In genomic region chr17:49746791-49747490, GRCh38 we compare ENCODE assay signal across 8 cellular contexts. TPM values are rescaled to one million over a fixed set of nuclear protein-coding genes. Genes with fewer than 3 reads are reported as not detected.
A peak's percentile ranks its signal among the peaks of the same experiment; 100 is the strongest.
DNase-seq lines count a peak whose midpoint lies in the region; ATAC-seq and TF ChIP-seq lines count a peak whose summit lies in the region.
"Had no signal": no experiment of that assay in that cellular context is flagged by ENCODE, and none has a peak within 500 bp of the region (broad histone marks: within the 10 kb centered on the region; RNA-seq: fewer than 3 reads in every experiment).

No MANE protein-coding gene starts in this region.

- TF ChIP-seq POLR2A in GM18951 (IDR thresholded peaks at IDR 0.05; ENCODE audit: extremely low read depth, insufficient read depth, insufficient read length), result peak; percentile 56

- H4K20me1 ChIP-seq in OCI-LY3 (ENCODE audit: insufficient read depth, low read length), result peaks cover 12% of the 10 kb centered on the region; the same call in 1 of the 2 replicates

- H3K36me3 Mint-ChIP-seq in natural killer cell, result no peaks in the 10 kb centered on the region

- H3K27ac Mint-ChIP-seq in natural killer cell, result peak overlapping the region; percentile 93 to 97

- no peak overlapping the region for H3K9ac ChIP-seq in OCI-LY3 (ENCODE audit: low read length)

- no peak overlapping the region for H3K27ac ChIP-seq in OCI-LY3 (ENCODE audit: low read length)

- peaks cover 47% of the 10 kb centered on the region for H3K4me1 ChIP-seq in OCI-LY3 (ENCODE audit: low read length)

- H3K4me3 ChIP-seq in OCI-LY3 (ENCODE audit: low read length), result no peak overlapping the region

- DNase-seq in natural killer cell, result no peak
- no peak for DNase-seq in posterior cingulate gyrus
- no peak for DNase-seq in NCI-H1092 treated with DMSO at 0.1 percent for 48 hours (lab: John Stamatoyannopoulos, UW)
- no peak for DNase-seq in NCI-H446 (lab: John Stamatoyannopoulos, UW)
- DNase-seq: NCI-H2081 had no signal

- intact Hi-C loops in natural killer cell (cut with micrococcal nuclease), result no loop called here
- intact Hi-C loops in posterior cingulate gyrus (cut with DNase I), result loop anchor here (10.0 kb wide), 1 partner anchor 58 kb away; no protein-coding TSS in a partner anchor

- no peaks in the 10 kb centered on the region for H3K27me3 ChIP-seq in OCI-LY3 (ENCODE audit: low read depth, low read length)

- no peaks in the 10 kb centered on the region for H3K79me2 ChIP-seq in OCI-LY3 (ENCODE audit: low read length)

- H3K36me3 ChIP-seq in OCI-LY3 (replicated peaks; ENCODE audit: low read depth, low read length), result no peaks in the 10 kb centered on the region

- no peaks in the 10 kb centered on the region for H3K27me3 Mint-ChIP-seq in natural killer cell (ENCODE audit: low read depth in 2 of 2)

- H3K4me2 ChIP-seq in OCI-LY3 (ENCODE audit: low read length), result peak overlapping the region; percentile 19

- TF ChIP-seq CTCF in OCI-LY3 (IDR thresholded peaks at IDR 0.05; ENCODE audit: low read depth, low read length) (no peak), natural killer cell (IDR thresholded peaks at IDR 0.05) (no peak)

- H3K9me3 ChIP-seq in OCI-LY3 (ENCODE audit: insufficient read depth, low read length), result no peaks in the 10 kb centered on the region

- peaks cover 70 to 75% of the 10 kb centered on the region in 2 donors for H3K4me1 Mint-ChIP-seq in natural killer cell

- in situ Hi-C loops in GM18951 (cut with MboI; ENCODE audit: low sequenced_read_pairs, unreplicated experiment), result no loop called here

- no peaks in the 10 kb centered on the region for H3K9me3 Mint-ChIP-seq in natural killer cell

- H3K4me3 Mint-ChIP-seq in natural killer cell, result peak overlapping the region; percentile 81

- H2AFZ ChIP-seq in OCI-LY3 (ENCODE audit: low read depth, low read length), result no peak overlapping the region

- peak; percentile 46 for ATAC-seq in HG02610 (IDR thresholded peaks at IDR 0.05; ENCODE audit: unreplicated experiment)
- ATAC-seq in natural killer cell, result peak; percentile 65 to 80 (median 69)

RNA-seq across cellular contexts. Expression of gene FAM117A, which starts 17.0 kb away (rescaled TPM):
- 10 to 100 TPM; 55.2 to 88.4 (median 79.2) TPM for total RNA-seq in natural killer cell

RNA-seq across cellular contexts. Expression of gene SLC35B1, which starts 39.2 kb away (rescaled TPM):
- 100 to 1,000 TPM in 1 of 3 donors, 10 to 100 TPM in 2; 74.0 to 121 (median 90.2) TPM for total RNA-seq in natural killer cell

RNA-seq across cellular contexts. Expression of gene KAT7, which starts 41.5 kb away (rescaled TPM):
- 100 to 1,000 TPM; 195 to 231 (median 213) TPM for total RNA-seq in natural killer cell
